Comparison of ENCODE assay signal across 25 cellular contexts in genomic region chr10:85859859-85860258, GRCh38.
"Had no signal": no experiment of that assay in that cellular context is flagged by ENCODE, and none has a peak within 500 bp of the region (broad histone marks: within the 10 kb centered on the region; RNA-seq: fewer than 3 reads in every experiment).

No MANE protein-coding gene starts in this region.

- H3K4me1 ChIP-seq: ascending aorta, breast epithelium, colonic mucosa, esophagus squamous epithelium, gastroesophageal sphincter had no signal

- H3K36me3 ChIP-seq: ascending aorta, breast epithelium, cardiac muscle cell, colonic mucosa, esophagus squamous epithelium, gastroesophageal sphincter had no signal

- DNase-seq: activated B cell treated with CpG ODN at 0.5 μM for 24 hours; activated CD4-positive, alpha-beta T cell treated with anti-CD3 and anti-CD28 coated beads for 48 hours; activated CD4-positive, alpha-beta T cell treated with anti-CD3 and anti-CD28 coated beads, Interleukin-2, amount 50 U/mL, for 1 hour; activated CD4-positive, alpha-beta T cell treated with anti-CD3 and anti-CD28 coated beads, Interleukin-2, amount 50 U/mL, for 48 hours; activated CD8-positive, alpha-beta memory T cell treated with anti-CD3 and anti-CD28 coated beads for 24 hours; activated CD8-positive, alpha-beta T cell treated with anti-CD3 and anti-CD28 coated beads for 36 hours; activated effector memory CD4-positive, alpha-beta T cell treated with anti-CD3 and anti-CD28 coated beads, Interleukin-2, amount 50 U/mL, for 16 hours; activated naive CD4-positive, alpha-beta T cell treated with anti-CD3 and anti-CD28 coated beads for 36 hours; activated naive CD8-positive, alpha-beta T cell treated with anti-CD3 and anti-CD28 coated beads for 36 hours; activated T-cell treated with anti-CD3 and anti-CD28 coated beads, Interleukin-2, amount 50 U/mL, for 4 hours; central memory CD4-positive, alpha-beta T cell; cerebellar nuclear complex; colonic mucosa; dorsolateral prefrontal cortex; effector CD4-positive, alpha-beta T cell; effector memory CD8-positive, alpha-beta T cell; esophagus squamous epithelium; foreskin melanocyte; T-helper 2 cell had no signal

- H3K27me3 ChIP-seq: ascending aorta, breast epithelium, cardiac muscle cell, colonic mucosa, dorsolateral prefrontal cortex, esophagus squamous epithelium had no signal

- H3K4me3 ChIP-seq: ascending aorta, breast epithelium, cardiac muscle cell, colonic mucosa, dorsolateral prefrontal cortex, esophagus squamous epithelium, gastroesophageal sphincter had no signal

- H3K27ac ChIP-seq: ascending aorta, breast epithelium, cardiac muscle cell, colonic mucosa, dorsolateral prefrontal cortex, epithelial cell of prostate, esophagus squamous epithelium, gastroesophageal sphincter, VCaP had no signal
